12 cellular contexts compared by ENCODE assay signal in genomic region chr2:128348505-128349065, GRCh38. TPM values are rescaled to one million over a fixed set of nuclear protein-coding genes. Genes with fewer than 3 reads are reported as not detected.
A peak's percentile ranks its signal among the peaks of the same experiment; 100 is the strongest.
DNase-seq lines count a peak whose midpoint lies in the region; ATAC-seq and TF ChIP-seq lines count a peak whose summit lies in the region.
"Had no signal": no experiment of that assay in that cellular context is flagged by ENCODE, and none has a peak within 500 bp of the region (broad histone marks: within the 10 kb centered on the region; RNA-seq: fewer than 3 reads in every experiment).

No MANE protein-coding gene starts in this region.

- TF ChIP-seq CTCF in adrenal gland (IDR thresholded peaks at IDR 0.05) (no peak), spleen (IDR thresholded peaks at IDR 0.05 in 8 of 11, conservative IDR thresholded peaks at IDR 0.05 in 3 of 11) (no peak), omental fat pad (IDR thresholded peaks at IDR 0.05) (no peak)

- WGBS in adrenal gland, 4 donors = 73 to 83% (median 75%) methylated on average over 4 to 6 of the region's 6 CpGs
- 71 to 91% (median 78%) methylated on average over 6 of the region's 6 CpGs for WGBS in spleen, 5 donors

- H3K4me3 ChIP-seq in adrenal gland (no peak overlapping the region), spleen (no peak overlapping the region)

- ATAC-seq in omental fat pad (ENCODE audit: low FRiP score) (no peak), HG02642 (IDR thresholded peaks at IDR 0.05; ENCODE audit: poor library complexity, unreplicated experiment) (no peak)

- intact Hi-C loops in adrenal gland (cut with DNase I) = no loop called here
- intact Hi-C loops in spleen (cut with DNase I; ENCODE audit: low total_unique reads) = no loop called here

- H3K36me3 ChIP-seq in adrenal gland (replicated peaks in 1 of 2) (no peaks in the 10 kb centered on the region), spleen (no peaks in the 10 kb centered on the region)

- H3K4me1 ChIP-seq in adrenal gland (replicated peaks in 1 of 2) (peaks cover 5 to 23% of the 10 kb centered on the region in 2 donors), spleen (peaks cover 0 to 21% (median 14%) of the 10 kb centered on the region in 6 donors)

- TF ChIP-seq POLR2A in adrenal gland (IDR thresholded peaks at IDR 0.05) (no peak), spleen (IDR thresholded peaks at IDR 0.05) (no peak)

- no peaks in the 10 kb centered on the region for H3K9me3 ChIP-seq in adrenal gland (replicated peaks in 1 of 3)
- H3K9me3 ChIP-seq in spleen = peaks cover 0 to 30% (median 23%) of the 10 kb centered on the region in 8 donors

- DNase-seq in AG20443 (ENCODE audit: low spot score) (peak; percentile 8), adrenal gland (peak in 1 of 7 donors; percentile 40), left kidney (ENCODE audit: low read depth, low spot score) (peak; percentile 66), spleen (no peak), omental fat pad (ENCODE audit: low spot score) (no peak), NCI-H748 (lab: John Stamatoyannopoulos, UW; ENCODE audit: unreplicated experiment) (no peak), HCEC 1CT (no peak)
- DNase-seq: activated CD8-positive, alpha-beta memory T cell treated with anti-CD3 and anti-CD28 coated beads for 24 hours; activated effector memory CD4-positive, alpha-beta T cell treated with Interleukin-2 at 50 U/mL for 16 hours; Calu3; stimulated activated CD4-positive, alpha-beta T cell treated with anti-CD3 and anti-CD28 coated beads, Interleukin-2, amount 100 ng/mL, for 24 hours had no signal

- H3K27ac ChIP-seq in adrenal gland = peak overlapping the region; percentile 30 to 82 (median 58)
- peak overlapping the region in 6 of 8 donors; percentile 19 to 65 (median 54) for H3K27ac ChIP-seq in spleen

- H3K27me3 ChIP-seq in adrenal gland (no peaks in the 10 kb centered on the region), spleen (replicated peaks in 1 of 7) (no peaks in the 10 kb centered on the region)

RNA-seq across cellular contexts. Expression of gene HS6ST1, which starts 29.9 kb away (rescaled TPM):
- 100 to 1,000 TPM in 6 of 8 donors, 10 to 100 TPM in 2; 74.5 to 262 (median 149) TPM for total RNA-seq in adrenal gland
- polyA plus RNA-seq in adrenal gland = 10 to 100 TPM; 20.5 to 40.0 (median 35.1) TPM
- total RNA-seq in spleen = 10 to 100 TPM; 52.2 to 99.5 (median 66.7) TPM
- polyA plus RNA-seq in spleen = 10 to 100 TPM in 1 of 3 donors, 1 to 10 TPM in 2; 7.2 to 24.7 (median 9.2) TPM
- 10 to 100 TPM; 17.8 to 28.9 (median 24.3) TPM for total RNA-seq in omental fat pad

Comparison
In these comparisons a context has a peak if more than half of its experiments do, and no peak if none do; other contexts are left out.
1. DNase-seq: peak in AG20443 (single experiment) and left kidney (single experiment); none in spleen (single experiment), omental fat pad (single experiment), NCI-H748 (single experiment) and HCEC 1CT (single experiment).